9 cellular contexts compared by ENCODE assay signal in genomic region chrX:8815460-8816065, GRCh38. TPM values are rescaled to one million over a fixed set of nuclear protein-coding genes. Genes with fewer than 3 reads are reported as not detected.
DNase-seq lines count a peak whose midpoint lies in the region; ATAC-seq and TF ChIP-seq lines count a peak whose summit lies in the region.
"Had no signal": no experiment of that assay in that cellular context is flagged by ENCODE, and none has a peak within 500 bp of the region (broad histone marks: within the 10 kb centered on the region; RNA-seq: fewer than 3 reads in every experiment).

No MANE protein-coding gene starts in this region.

- TF ChIP-seq CTCF in CD8-positive, alpha-beta T cell (IDR thresholded peaks at IDR 0.05), result peak; percentile 75
- peak; percentile 73 for TF ChIP-seq CTCF in LNCaP clone FGC (IDR thresholded peaks at IDR 0.05; ENCODE audit: control insufficient read depth, extremely low read depth, insufficient read depth)
- TF ChIP-seq CTCF in foreskin fibroblast (IDR thresholded peaks at IDR 0.05; ENCODE audit: low read depth, low read length), result peak; percentile 60

- peaks cover 3% of the 10 kb centered on the region for H3K27me3 Mint-ChIP-seq in CD8-positive, alpha-beta T cell (ENCODE audit: low read depth)
- peaks cover 2% of the 10 kb centered on the region for H3K27me3 Mint-ChIP-seq in activated CD4-positive, alpha-beta memory T cell treated with anti-CD3 and anti-CD28 coated beads, Interleukin-2, amount 10 ng/mL, durations not matched to agents 7 days and 5 days

- H3K4me3 ChIP-seq in CD8-positive, alpha-beta T cell (ENCODE audit: low read depth, low read length), result no peak overlapping the region
- no peak overlapping the region for H3K4me3 ChIP-seq in LNCaP clone FGC (ENCODE audit: low read depth, low read length)
- no peak overlapping the region for H3K4me3 ChIP-seq in foreskin fibroblast (ENCODE audit: low read depth in 1 of 2, low read length in 2 of 2)

- no peaks in the 10 kb centered on the region for H3K4me1 Mint-ChIP-seq in CD8-positive, alpha-beta T cell (ENCODE audit: low read depth)
- H3K4me1 Mint-ChIP-seq in activated CD4-positive, alpha-beta memory T cell treated with anti-CD3 and anti-CD28 coated beads, Interleukin-2, amount 10 ng/mL, durations not matched to agents 7 days and 5 days, result no peaks in the 10 kb centered on the region
- H3K4me1 Mint-ChIP-seq: activated B cell treated with CpG ODN at 0.5 μM for 24 hours had no signal

- H3K9me3 ChIP-seq in CD8-positive, alpha-beta T cell (ENCODE audit: low read length), result no peaks in the 10 kb centered on the region

- no peak overlapping the region for H3K4me3 Mint-ChIP-seq in CD8-positive, alpha-beta T cell
- H3K4me3 Mint-ChIP-seq in activated CD4-positive, alpha-beta memory T cell treated with anti-CD3 and anti-CD28 coated beads, Interleukin-2, amount 10 ng/mL, durations not matched to agents 7 days and 5 days, result no peak overlapping the region
- H3K4me3 Mint-ChIP-seq: activated B cell treated with CpG ODN at 0.5 μM for 24 hours had no signal

- intact Hi-C loops in CD8-positive, alpha-beta T cell (cut with DNase I, micrococcal nuclease), result loop anchor here (1.0 to 10.0 kb wide), 4 partner anchors 66 to 652 kb away; partner anchors contain the start of gene TBL1X (in 1 of the 2)

- peak in 1 of 7 experiments; percentile 25 for DNase-seq in CD8-positive, alpha-beta T cell
- no peak for DNase-seq in LNCaP clone FGC (ENCODE audit: low read depth)
- peak; percentile 4 for DNase-seq in SKM-1 (lab: John Stamatoyannopoulos, UW; ENCODE audit: unreplicated experiment)
- peak; percentile 13 to 64 for DNase-seq in foreskin fibroblast
- DNase-seq in renal cortical epithelial cell (ENCODE audit: low read depth), result peak; percentile 36
- DNase-seq in activated CD4-positive, alpha-beta memory T cell treated with anti-CD3 and anti-CD28 coated beads, Interleukin-2, amount 10 ng/mL, durations not matched to agents 7 days and 5 days, result no peak
- DNase-seq in NCI-H187 (lab: John Stamatoyannopoulos, UW), result no peak
- DNase-seq: activated B cell treated with CpG ODN at 0.5 μM for 24 hours had no signal

- peak; percentile 31 for ATAC-seq in CD8-positive, alpha-beta T cell
- ATAC-seq in GM18502 (IDR thresholded peaks at IDR 0.05; ENCODE audit: poor library complexity, unreplicated experiment), result peak; percentile 82

- H3K36me3 Mint-ChIP-seq in CD8-positive, alpha-beta T cell, result no peaks in the 10 kb centered on the region
- no peaks in the 10 kb centered on the region for H3K36me3 Mint-ChIP-seq in activated CD4-positive, alpha-beta memory T cell treated with anti-CD3 and anti-CD28 coated beads, Interleukin-2, amount 10 ng/mL, durations not matched to agents 7 days and 5 days (ENCODE audit: low read depth)

- no peaks in the 10 kb centered on the region for H3K36me3 ChIP-seq in CD8-positive, alpha-beta T cell (ENCODE audit: insufficient read depth, low read length)

- POLR2A ChIA-PET in CD8-positive, alpha-beta T cell (lab: Charles Lee), result no interaction called here
- POLR2A ChIA-PET in activated CD4-positive, alpha-beta memory T cell treated with anti-CD3 and anti-CD28 coated beads, Interleukin-2, amount 10 ng/mL, durations not matched to agents 7 days and 5 days (lab: Charles Lee), result no interaction called here

- CTCF ChIA-PET in CD8-positive, alpha-beta T cell (lab: Charles Lee), result interaction anchor here (1.2 to 1.4 kb wide), 4 partner anchors 63 to 819 kb away, joined by 3 to 7 read pairs (median 4); no protein-coding TSS in a partner anchor
- CTCF ChIA-PET in activated CD4-positive, alpha-beta memory T cell treated with anti-CD3 and anti-CD28 coated beads, Interleukin-2, amount 10 ng/mL, durations not matched to agents 7 days and 5 days (lab: Charles Lee), result interaction anchor here (1.0 to 1.3 kb wide), 4 partner anchors 12 to 295 kb away, joined by 3 to 4 read pairs (median 3); no protein-coding TSS in a partner anchor

- H3K4me1 ChIP-seq in CD8-positive, alpha-beta T cell (ENCODE audit: insufficient read depth, low read length), result no peaks in the 10 kb centered on the region

- H3K27ac ChIP-seq in CD8-positive, alpha-beta T cell (ENCODE audit: low read depth, low read length), result no peak overlapping the region

- H3K27me3 ChIP-seq in CD8-positive, alpha-beta T cell (ENCODE audit: insufficient read depth, low read length), result no peaks in the 10 kb centered on the region

- no peaks in the 10 kb centered on the region for H3K9me3 Mint-ChIP-seq in CD8-positive, alpha-beta T cell
- H3K9me3 Mint-ChIP-seq in activated CD4-positive, alpha-beta memory T cell treated with anti-CD3 and anti-CD28 coated beads, Interleukin-2, amount 10 ng/mL, durations not matched to agents 7 days and 5 days, result no peaks in the 10 kb centered on the region
- H3K9me3 Mint-ChIP-seq: activated B cell treated with CpG ODN at 0.5 μM for 24 hours had no signal

- H3K27ac Mint-ChIP-seq in CD8-positive, alpha-beta T cell, result no peak overlapping the region
- no peak overlapping the region for H3K27ac Mint-ChIP-seq in activated CD4-positive, alpha-beta memory T cell treated with anti-CD3 and anti-CD28 coated beads, Interleukin-2, amount 10 ng/mL, durations not matched to agents 7 days and 5 days
- H3K27ac Mint-ChIP-seq: activated B cell treated with CpG ODN at 0.5 μM for 24 hours had no signal

RNA-seq across cellular contexts. Expression of gene FAM9A, which starts 14.4 kb away (rescaled TPM):
- total RNA-seq in CD8-positive, alpha-beta T cell, result not detected
- total RNA-seq in renal cortical epithelial cell, result not detected in 2 replicates
- total RNA-seq in activated CD4-positive, alpha-beta memory T cell treated with anti-CD3 and anti-CD28 coated beads, Interleukin-2, amount 10 ng/mL, durations not matched to agents 7 days and 5 days, result not detected
- total RNA-seq: activated B cell treated with CpG ODN at 0.5 μM for 24 hours had no signal

Comparison
In these comparisons a context has a peak if more than half of its experiments do, and no peak if none do; other contexts are left out.
1. DNase-seq: peak in SKM-1 (single experiment), foreskin fibroblast (2 of 2) and renal cortical epithelial cell (single experiment); none in LNCaP clone FGC (single experiment), activated CD4-positive, alpha-beta memory T cell treated with anti-CD3 and anti-CD28 coated beads, Interleukin-2, amount 10 ng/mL, durations not matched to agents 7 days and 5 days (single experiment) and NCI-H187 (0 of 2).
2. Peak in every context shown above with its lines, with median percentiles within 50 percentile points of each other: CTCF ChIP-seq.